8 cellular contexts compared by ENCODE assay signal in genomic region chr16:12803203-12804093, GRCh38. TPM values are rescaled to one million over a fixed set of nuclear protein-coding genes. Genes with fewer than 3 reads are reported as not detected.
DNase-seq lines count a peak whose midpoint lies in the region; ATAC-seq and TF ChIP-seq lines count a peak whose summit lies in the region.

Gene CPPED1 (minus strand): TSS chr16:12803887. CDS start chr16:12803776, 111 bp downstream.

- ATAC-seq in HG03175 (IDR thresholded peaks at IDR 0.05; ENCODE audit: unreplicated experiment), result peak; percentile 92
- ATAC-seq in activated CD4-positive, alpha-beta T cell treated with anti-CD3 and anti-CD28 coated beads for 36 hours, result peak; percentile 93

- intact Hi-C loops in activated CD4-positive, alpha-beta T cell treated with anti-CD3 and anti-CD28 coated beads for 36 hours (cut with DNase I, micrococcal nuclease), result loop anchor here (1.0 to 5.0 kb wide), 9 partner anchors 53 to 951 kb away; partner anchors contain the start of genes RSL1D1 (in 1 of the 2) and SNX29 (in 1 of the 2)

- DNase-seq in AG08395 (ENCODE audit: low spot score) (peak; percentile 96), NCI-H446 treated with DMSO at 0.1 percent for 48 hours (lab: John Stamatoyannopoulos, UW) (peak; percentile 81), choroid plexus epithelial cell (ENCODE audit: low read depth) (peak; percentile 94), kidney tubule cell (ENCODE audit: low spot score) (peak; percentile 93)
- peak; percentile 95 for DNase-seq in activated CD4-positive, alpha-beta T cell treated with anti-CD3 and anti-CD28 coated beads for 36 hours
- peak; percentile 83 to 86 for DNase-seq in stimulated activated CD4-positive, alpha-beta T cell treated with anti-CD3 and anti-CD28 coated beads, Interleukin-15, amount 100 ng/mL, for 48 hours (ENCODE audit: low read depth in 2 of 2)

- peak; percentile 72 for TF ChIP-seq POLR2A in GM18951 (IDR thresholded peaks at IDR 0.05; ENCODE audit: extremely low read depth, insufficient read depth, insufficient read length)

- H3K36me3 Mint-ChIP-seq in activated CD4-positive, alpha-beta T cell treated with anti-CD3 and anti-CD28 coated beads for 36 hours (ENCODE audit: low read depth), result no peaks in the 10 kb centered on the region

- peaks cover 28% of the 10 kb centered on the region for H3K4me1 Mint-ChIP-seq in activated CD4-positive, alpha-beta T cell treated with anti-CD3 and anti-CD28 coated beads for 36 hours

- no peaks in the 10 kb centered on the region for H3K27me3 Mint-ChIP-seq in activated CD4-positive, alpha-beta T cell treated with anti-CD3 and anti-CD28 coated beads for 36 hours

- H3K4me3 ChIP-seq in choroid plexus epithelial cell (ENCODE audit: low read depth, low read length), result peak within 1 kb of the TSS; percentile 73

- CTCF ChIA-PET in activated CD4-positive, alpha-beta T cell treated with anti-CD3 and anti-CD28 coated beads for 36 hours (lab: Charles Lee), result interaction anchor here (0.7 to 0.8 kb wide), 2 partner anchors 74 to 106 kb away, joined by 3 read pairs; no protein-coding TSS in a partner anchor

- POLR2A ChIA-PET in activated CD4-positive, alpha-beta T cell treated with anti-CD3 and anti-CD28 coated beads for 36 hours (lab: Charles Lee), result interaction anchor here (0.7 to 0.8 kb wide), 3 partner anchors 13 to 467 kb away, joined by 3 to 4 read pairs (median 4); no protein-coding TSS in a partner anchor

- peak within 1 kb of the TSS; percentile 97 for H3K4me3 Mint-ChIP-seq in activated CD4-positive, alpha-beta T cell treated with anti-CD3 and anti-CD28 coated beads for 36 hours

- peak within 1 kb of the TSS; percentile 92 for H3K27ac Mint-ChIP-seq in activated CD4-positive, alpha-beta T cell treated with anti-CD3 and anti-CD28 coated beads for 36 hours

- H3K9me3 Mint-ChIP-seq in activated CD4-positive, alpha-beta T cell treated with anti-CD3 and anti-CD28 coated beads for 36 hours (ENCODE audit: low read depth), result no peaks in the 10 kb centered on the region

- TF ChIP-seq CTCF in choroid plexus epithelial cell (conservative IDR thresholded peaks at IDR 0.05; ENCODE audit: low read depth, low read length), result no peak

- in situ Hi-C loops in GM18951 (cut with MboI; ENCODE audit: low sequenced_read_pairs, unreplicated experiment), result loop anchor here (25.0 kb wide), 1 partner anchor 716 kb away; no protein-coding TSS in a partner anchor

RNA-seq across cellular contexts. Expression of gene CPPED1, which starts in this region (rescaled TPM):
- total RNA-seq in activated CD4-positive, alpha-beta T cell treated with anti-CD3 and anti-CD28 coated beads for 36 hours, result 1 to 10 TPM; 8.0 to 9.8 TPM

Comparison
In these comparisons a context has a peak if more than half of its experiments do, and no peak if none do; other contexts are left out.
1. Peak in every context shown above with its lines: DNase-seq, ATAC-seq and H3K4me3 ChIP-seq.